8 cellular contexts compared by ENCODE assay signal in the genomic region with DNA sequence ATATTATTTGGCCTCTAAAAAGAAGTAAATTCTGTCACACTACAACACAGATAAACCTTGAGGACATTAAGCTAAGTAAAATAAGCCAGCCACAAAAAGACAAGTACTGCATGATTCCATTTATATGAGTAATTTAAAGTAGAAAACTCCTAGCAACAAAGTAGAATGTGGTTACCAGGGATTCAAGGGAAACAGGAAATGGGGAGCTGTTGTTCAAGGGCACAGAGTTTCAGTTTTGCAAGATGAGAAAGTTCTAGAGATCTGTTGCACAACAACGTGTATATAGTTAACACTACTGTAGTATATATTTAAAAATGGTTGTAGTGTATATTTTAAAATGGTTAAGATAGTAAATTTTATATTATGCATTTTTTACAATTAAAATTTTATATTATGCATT. TPM values are rescaled to one million over a fixed set of nuclear protein-coding genes. Genes with fewer than 3 reads are reported as not detected.
DNase-seq lines count a peak whose midpoint lies in the region; ATAC-seq, FAIRE-seq and TF ChIP-seq lines count a peak whose summit lies in the region.

No MANE protein-coding gene starts in this region.

- intact Hi-C loops in K562 (cut with micrococcal nuclease): no loop called here

- CTCF ChIA-PET in K562 (lab: Yijun Ruan, JAX; ENCODE audit: low intra/inter-chr PET ratio): no interaction called here

- H3K27ac ChIP-seq in BLaER1 treated with 17β-estradiol and CSF1 and Interleukin-3, amounts not matched to agents 10 nM and 100 nM: peak overlapping the region; percentile 68 to 87 (median 83); a peak in 20 of 22 replicates
- H3K27ac ChIP-seq in K562 (ENCODE audit: extremely low read depth, low read depth, low read length): no peak overlapping the region

- TF ChIP-seq CTCF in K562 (IDR thresholded peaks at IDR 0.05 in 2 of 3, conservative IDR thresholded peaks at IDR 0.05 in 1 of 3; ENCODE audit: insufficient read depth in 2 of 3, low read depth in 1 of 3, low read length in 3 of 3): no peak

- peak overlapping the region in 8 of 11 experiments; percentile 48 to 66 (median 58); a peak in 7 of 22 replicates for H3K9ac ChIP-seq in BLaER1 treated with 17β-estradiol and CSF1 and Interleukin-3, amounts not matched to agents 10 nM and 100 nM
- H3K9ac ChIP-seq in K562 (ENCODE audit: insufficient read depth in 1 of 2, low read depth in 2 of 2, low read length in 2 of 2): no peak overlapping the region

- FAIRE-seq in K562 (lab: Jason Lieb, UNC): no peak

- no TSS peak for BruUV-seq in K562 (replicated peaks; lab: Mats Ljungman, UMichigan)

- peak overlapping the region in 10 of 11 experiments; percentile 28 to 82 (median 64); a peak in 17 of 22 replicates for H3K4me2 ChIP-seq in BLaER1 treated with 17β-estradiol and CSF1 and Interleukin-3, amounts not matched to agents 10 nM and 100 nM
- no peak overlapping the region for H3K4me2 ChIP-seq in K562 (ENCODE audit: insufficient read depth, low read length)

- H3K9me3 ChIP-seq in BLaER1 treated with 17β-estradiol and CSF1 and Interleukin-3, amounts not matched to agents 10 nM and 100 nM (replicated peaks in 1 of 11): peaks cover 0 to 15% (median 0%) of the 10 kb centered on the region in 11 experiments; a peak in 5 of 22 replicates
- no peaks in the 10 kb centered on the region for H3K9me3 ChIP-seq in K562 (replicated peaks; ENCODE audit: control insufficient read depth, insufficient read depth, low read depth, low read length)

- ATAC-seq in K562: no peak
- no peak for ATAC-seq in GM18517 (IDR thresholded peaks at IDR 0.05; ENCODE audit: unreplicated experiment)
- ATAC-seq in HG02885 (IDR thresholded peaks at IDR 0.05; ENCODE audit: poor library complexity, unreplicated experiment): no peak

- DNase-seq in LHCN-M2 (ENCODE audit: low read depth) (peak; percentile 91), K562 (ENCODE audit: extremely low read depth in 1 of 4, low spot score in 3 of 4) (no peak), lung microvascular endothelial cell (ENCODE audit: low read depth in 2 of 2) (peak; percentile 92), iPS-NIHi11 (ENCODE audit: low spot score) (no peak), putamen (ENCODE audit: low spot score) (no peak)

- peaks cover 6 to 37% (median 25%) of the 10 kb centered on the region in 10 experiments; a peak in 19 of 20 replicates for H3K4me1 ChIP-seq in BLaER1 treated with 17β-estradiol and CSF1 and Interleukin-3, amounts not matched to agents 10 nM and 100 nM
- no peaks in the 10 kb centered on the region for H3K4me1 ChIP-seq in K562 (replicated peaks in 1 of 2; ENCODE audit: control insufficient read depth in 2 of 2, insufficient read depth in 2 of 2, low read length in 2 of 2)

- no peaks in the 10 kb centered on the region for H3K27me3 ChIP-seq in BLaER1 treated with 17β-estradiol and CSF1 and Interleukin-3, amounts not matched to agents 10 nM and 100 nM
- H3K27me3 ChIP-seq in K562 (ENCODE audit: control insufficient read depth in 2 of 2, insufficient read depth in 2 of 2, low read length in 2 of 2): no peaks in the 10 kb centered on the region

- no peak overlapping the region; a peak in 1 of 20 replicates for H3K4me3 ChIP-seq in BLaER1 treated with 17β-estradiol and CSF1 and Interleukin-3, amounts not matched to agents 10 nM and 100 nM
- H3K4me3 ChIP-seq in K562: no peak overlapping the region

- peaks cover 88 to 100% (median 98%) of the 10 kb centered on the region in 11 experiments for H3K36me3 ChIP-seq in BLaER1 treated with 17β-estradiol and CSF1 and Interleukin-3, amounts not matched to agents 10 nM and 100 nM
- peaks cover 86% of the 10 kb centered on the region for H3K36me3 ChIP-seq in K562 (ENCODE audit: control insufficient read depth, insufficient read depth, low read length)

- peaks cover 0 to 9% (median 0%) of the 10 kb centered on the region in 11 experiments; a peak in 2 of 22 replicates for H4K20me1 ChIP-seq in BLaER1 treated with 17β-estradiol and CSF1 and Interleukin-3, amounts not matched to agents 10 nM and 100 nM
- peaks cover 4% of the 10 kb centered on the region; the same call in 1 of the 2 replicates for H4K20me1 ChIP-seq in K562 (replicated peaks; ENCODE audit: control insufficient read depth, insufficient read depth, low read length)

- H2AFZ ChIP-seq in K562 (ENCODE audit: low read depth, low read length): no peak overlapping the region

- POLR2A ChIA-PET in K562 (lab: Yijun Ruan, JAX): interaction anchor here (1.0 kb wide), 1 partner anchor 9 kb away, joined by 3 read pairs; no protein-coding TSS in a partner anchor

- TF ChIP-seq POLR2A in K562 (conservative IDR thresholded peaks at IDR 0.05): no peak

- H3K9me1 ChIP-seq in K562 (ENCODE audit: control insufficient read depth, insufficient read depth, low read length): no peaks in the 10 kb centered on the region

- H3K79me2 ChIP-seq in K562 (ENCODE audit: control insufficient read depth, insufficient read depth, low read length): no peaks in the 10 kb centered on the region; the same call in 2 of the 3 replicates

- TF ChIP-seq EP300 in K562 (IDR thresholded peaks at IDR 0.05; ENCODE audit: low read length): no peak

- in situ Hi-C loops in K562 (cut with MboI): no loop called here

- TF ChIP-seq RAD21 in K562 (CRISPR knock-in tag; conservative IDR thresholded peaks at IDR 0.05 in 1 of 2, IDR thresholded peaks at IDR 0.05 in 1 of 2): no peak

- WGBS in K562 (ENCODE audit: insufficient coverage, low coverage, missing lambda C conversion rate): 50% methylated on average over 1 of the region's 1 CpG

TF ChIP-seq in K562, 482 proteins besides CTCF, POLR2A, EP300 and RAD21 (continues in another document):
- TF ChIP-seq ZNF778 (CRISPR knock-in tag; IDR thresholded peaks at IDR 0.05) (no peak), HDAC6 (IDR thresholded peaks at IDR 0.05; ENCODE audit: low read depth, low read length) (no peak)
- TF ChIP-seq, protein P1, sequence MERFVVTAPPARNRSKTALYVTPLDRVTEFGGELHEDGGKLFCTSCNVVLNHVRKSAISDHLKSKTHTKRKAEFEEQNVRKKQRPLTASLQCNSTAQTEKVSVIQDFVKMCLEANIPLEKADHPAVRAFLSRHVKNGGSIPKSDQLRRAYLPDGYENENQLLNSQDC (CRISPR knock-in tag; IDR thresholded peaks at IDR 0.05): no peak

RNA-seq across cellular contexts. Expression of a gene that starts 25.4 kb away (rescaled TPM):
- total RNA-seq in LHCN-M2 (2014; rRNA removed) (179 and 189 TPM in 2 replicates), K562 (2014; rRNA removed) (78.9 and 96.2 TPM in 2 replicates), K562 (2014; rRNA removed; fragmentation: Illumina TruSeq; extraction: Trizol) (177 and 187 TPM in 2 replicates), K562 (2015; rRNA removed; fragmentation: Illumina TruSeq; extraction: Trizol) (176 and 190 TPM in 2 replicates), K562 (2021) (173 and 174 TPM in 2 replicates), lung microvascular endothelial cell (149 and 166 TPM in 2 replicates)
- 174 TPM for polyA plus RNA-seq in LHCN-M2 (2012)
- 324 and 746 TPM in 2 replicates for total RNA-seq in K562 (2011; cell fraction: chromatin; rRNA removed; ENCODE audit: low replicate concordance)
- total RNA-seq in K562 (2011; cell fraction: nucleolus; rRNA removed): 168 and 207 TPM in 2 replicates
- total RNA-seq in K562 (2011; cell fraction: nucleoplasm; rRNA removed): 327 and 417 TPM in 2 replicates
- polyA plus RNA-seq in K562 (2011; rRNA removed) (224 and 255 TPM in 2 replicates), K562 (2014; fragmentation: Illumina TruSeq; extraction: Trizol) (186 and 241 TPM in 2 replicates), K562 (2014; fragmentation: Nextera tagmentation; extraction: Ambion mirVana) (100 to 1,000 TPM; 106 to 142 TPM), K562 (2014; rRNA removed) (117 and 131 TPM in 2 replicates)
- polyA plus RNA-seq in K562 (2011; cell fraction: cytosol; rRNA removed): 176 and 205 TPM in 2 replicates
- polyA plus RNA-seq in K562 (2011; cell fraction: nucleus; rRNA removed): 129 and 192 TPM in 2 replicates
- polyA plus RNA-seq in K562 (2012): 136 and 141 TPM in 2 replicates
- 343 and 404 TPM in 2 replicates for polyA minus RNA-seq in K562 (2011; rRNA and poly(A)+ RNA removed)
- 116 and 145 TPM in 2 replicates for polyA minus RNA-seq in K562 (2011; cell fraction: cytosol; rRNA and poly(A)+ RNA removed)
- 131 and 236 TPM in 2 replicates for polyA minus RNA-seq in K562 (2011; cell fraction: nucleus; rRNA and poly(A)+ RNA removed)

RNA-seq across cellular contexts. Expression of a gene that starts 34.9 kb away (rescaled TPM):
- 1.8 and 2.3 TPM in 2 replicates for total RNA-seq in LHCN-M2 (2014; rRNA removed)
- 0.32 TPM for polyA plus RNA-seq in LHCN-M2 (2012)
- total RNA-seq in K562 (2011; cell fraction: chromatin; rRNA removed; ENCODE audit: low replicate concordance): 6.4 and 16.1 TPM in 2 replicates
- total RNA-seq in K562 (2011; cell fraction: nucleolus; rRNA removed): 6.0 and 6.2 TPM in 2 replicates
- 3.9 and 6.7 TPM in 2 replicates for total RNA-seq in K562 (2011; cell fraction: nucleoplasm; rRNA removed)
- total RNA-seq in K562 (2014; rRNA removed): 3.4 and 4.7 TPM in 2 replicates
- 5.8 and 6.6 TPM in 2 replicates for total RNA-seq in K562 (2014; rRNA removed; fragmentation: Illumina TruSeq; extraction: Trizol)
- total RNA-seq in K562 (2015; rRNA removed; fragmentation: Illumina TruSeq; extraction: Trizol): 5.8 and 7.0 TPM in 2 replicates
- 4.5 and 5.4 TPM in 2 replicates for total RNA-seq in K562 (2021)
- polyA plus RNA-seq in K562 (2011; rRNA removed): 6.0 and 6.9 TPM in 2 replicates
- polyA plus RNA-seq in K562 (2011; cell fraction: cytosol; rRNA removed): 1.1 and 1.6 TPM in 2 replicates
- polyA plus RNA-seq in K562 (2011; cell fraction: nucleus; rRNA removed): 6.2 and 6.5 TPM in 2 replicates
- polyA plus RNA-seq in K562 (2012): 2.8 and 4.0 TPM in 2 replicates
- polyA plus RNA-seq in K562 (2014; fragmentation: Illumina TruSeq; extraction: Trizol): 3.7 and 3.8 TPM in 2 replicates
- polyA plus RNA-seq in K562 (2014; fragmentation: Nextera tagmentation; extraction: Ambion mirVana): 1 to 10 TPM; 4.8 to 5.6 TPM
- polyA plus RNA-seq in K562 (2014; rRNA removed): 3.4 and 5.4 TPM in 2 replicates
- 9.3 and 10.3 TPM in 2 replicates for polyA minus RNA-seq in K562 (2011; rRNA and poly(A)+ RNA removed)
- polyA minus RNA-seq in K562 (2011; cell fraction: cytosol; rRNA and poly(A)+ RNA removed): 2.6 and 5.6 TPM in 2 replicates
- 4.8 and 9.4 TPM in 2 replicates for polyA minus RNA-seq in K562 (2011; cell fraction: nucleus; rRNA and poly(A)+ RNA removed)
- 4.8 and 5.8 TPM in 2 replicates for total RNA-seq in lung microvascular endothelial cell

Comparison
In these comparisons a context has a peak if more than half of its experiments do, and no peak if none do; other contexts are left out.
1. H3K9ac ChIP-seq: peak in BLaER1 treated with 17β-estradiol and CSF1 and Interleukin-3, amounts not matched to agents 10 nM and 100 nM (8 of 11); none in K562 (0 of 2).
2. DNase-seq: peak in LHCN-M2 (single experiment) and lung microvascular endothelial cell (2 of 2); none in K562 (0 of 4), iPS-NIHi11 (single experiment) and putamen (single experiment).